Comparison of ENCODE assay signal across 8 cellular contexts in the genomic region with DNA sequence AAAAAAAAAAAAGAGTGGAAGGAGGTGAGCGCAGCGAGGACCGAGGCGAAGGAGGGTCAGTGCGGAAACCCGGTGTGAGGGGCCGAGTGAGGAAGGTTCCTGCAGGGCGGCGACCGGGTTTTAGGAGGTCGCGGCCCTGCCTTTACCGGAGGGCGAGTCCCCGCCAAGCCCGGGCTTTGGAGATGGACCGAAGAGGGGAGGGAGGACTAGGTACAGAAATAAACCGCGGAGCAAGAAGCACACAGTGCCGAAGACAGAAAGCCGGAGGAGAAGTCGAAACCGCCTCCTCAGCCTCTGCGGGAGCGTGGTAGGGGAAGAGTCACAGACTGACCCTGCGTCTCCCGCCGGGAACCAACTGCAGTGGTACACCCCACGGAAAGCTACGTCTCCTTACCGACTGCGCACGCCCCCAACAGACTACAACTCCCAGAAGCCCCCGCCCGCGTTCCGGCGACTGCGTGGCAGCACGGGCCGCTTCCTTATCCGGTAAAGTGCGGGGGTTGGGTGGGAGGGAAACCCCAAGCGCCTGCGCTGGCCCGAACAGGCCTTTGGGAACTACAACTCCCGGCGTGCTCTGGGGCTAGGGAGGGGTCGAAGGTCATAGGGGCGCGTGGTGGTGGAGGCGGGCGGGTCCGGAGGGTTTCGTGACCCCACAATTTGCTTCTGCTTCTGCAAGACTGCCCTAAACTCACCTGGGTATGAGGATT. TPM values are rescaled to one million over a fixed set of nuclear protein-coding genes. Genes with fewer than 3 reads are reported as not detected.
DNase-seq lines count a peak whose midpoint lies in the region; ATAC-seq and TF ChIP-seq lines count a peak whose summit lies in the region.

A gene (minus strand): TSS at position 365 of the 707 bp plus-strand sequence. CDS start 380 bp downstream, outside the sequence.

- H3K36me3 ChIP-seq in WERI-Rb-1 (peaks cover 29% of the 10 kb centered on the region), mammary epithelial cell (ENCODE audit: insufficient read depth, low read length) (peaks cover 9% of the 10 kb centered on the region)

- H3K4me1 ChIP-seq in mammary epithelial cell (ENCODE audit: insufficient read depth, low read length): peaks cover 13% of the 10 kb centered on the region

- dilution Hi-C loops in mammary epithelial cell (cut with HindIII; ENCODE audit: low sequenced_read_pairs): no loop called here

- H3K9me3 ChIP-seq in WERI-Rb-1 (ENCODE audit: severe bottlenecking) (peaks cover 3% of the 10 kb centered on the region), mammary epithelial cell (replicated peaks; ENCODE audit: insufficient read depth, low read length) (no peaks in the 10 kb centered on the region)

- H3K4me3 ChIP-seq in WERI-Rb-1 (ENCODE audit: low read depth, low read length) (peak within 1 kb of the TSS; percentile 63), mammary epithelial cell (replicated peaks in 1 of 3; ENCODE audit: insufficient read depth in 1 of 3, low read depth in 2 of 3, low read length in 3 of 3) (peak within 1 kb of the TSS; percentile 80 to 90 (median 88)), skin epidermis (peak within 1 kb of the TSS; percentile 67 to 84 (median 80))

- H3K27ac ChIP-seq in WERI-Rb-1 (peak within 1 kb of the TSS; percentile 86), mammary epithelial cell (ENCODE audit: insufficient read depth, low read depth, low read length) (peak within 1 kb of the TSS; percentile 77), skin epidermis (peak within 1 kb of the TSS; percentile 52 to 92 (median 80))

- peak; percentile 98 for ATAC-seq in GM18909 (IDR thresholded peaks at IDR 0.05; ENCODE audit: poor library complexity, unreplicated experiment)
- peak; percentile 98 for ATAC-seq in HG03159 (IDR thresholded peaks at IDR 0.05; ENCODE audit: unreplicated experiment)

- peak within 1 kb of the TSS; percentile 82 for H3K9ac ChIP-seq in mammary epithelial cell (ENCODE audit: insufficient read depth, low read length)

- H2AFZ ChIP-seq in mammary epithelial cell (ENCODE audit: low read depth, low read length): peak within 1 kb of the TSS; percentile 91

- DNase-seq in AG08395 (ENCODE audit: low spot score): peak; percentile 98
- DNase-seq in NCI-H2227 (lab: John Stamatoyannopoulos, UW; ENCODE audit: unreplicated experiment): peak; percentile 94
- DNase-seq in WERI-Rb-1: peak; percentile 98
- peak; percentile 96 for DNase-seq in mammary epithelial cell
- DNase-seq in iPS-NIHi11 (ENCODE audit: low spot score): peak; percentile 94

- no TSS peak for BruUV-seq in mammary epithelial cell (replicated peaks; lab: Mats Ljungman, UMichigan)

- in situ Hi-C loops in mammary epithelial cell (cut with MboI; ENCODE audit: low sequenced_read_pairs in 2 of 2): no loop called here

- no peaks in the 10 kb centered on the region for H4K20me1 ChIP-seq in mammary epithelial cell (ENCODE audit: insufficient read depth, low read length)

- peak within 1 kb of the TSS; percentile 87 for H3K4me2 ChIP-seq in mammary epithelial cell (ENCODE audit: insufficient read depth, low read depth, low read length)

- H3K27me3 ChIP-seq in WERI-Rb-1 (ENCODE audit: insufficient read depth, low read depth, severe bottlenecking): no peaks in the 10 kb centered on the region
- no peaks in the 10 kb centered on the region for H3K27me3 ChIP-seq in mammary epithelial cell (ENCODE audit: insufficient read depth, low read length)

- H3K79me2 ChIP-seq in mammary epithelial cell (ENCODE audit: insufficient read depth, low read length): peaks cover 42% of the 10 kb centered on the region

- 1% methylated on average over 12 of the region's 55 CpGs for WGBS in mammary epithelial cell (ENCODE audit: low coverage, missing lambda C conversion rate)

- CTCF ChIA-PET in mammary epithelial cell (lab: Charles Lee; ENCODE audit: low non-redundant PET): no interaction called here

- intact Hi-C loops in mammary epithelial cell (cut with micrococcal nuclease): loop anchor here (1.0 to 5.0 kb wide), 3 partner anchors 37 to 358 kb away; a partner anchor contains a TSS

- no peak for TF ChIP-seq CTCF in WERI-Rb-1 (IDR thresholded peaks at IDR 0.05; ENCODE audit: low read depth, low read length)
- no peak for TF ChIP-seq CTCF in mammary epithelial cell (conservative IDR thresholded peaks at IDR 0.05 in 1 of 2, IDR thresholded peaks at IDR 0.05 in 1 of 2; ENCODE audit: extremely low read depth in 1 of 2, insufficient read depth in 1 of 2, low read depth in 1 of 2, low read length in 2 of 2)

RNA-seq across cellular contexts. Expression of the gene that starts here (rescaled TPM):
- 10 to 100 TPM; 15.8 to 20.9 TPM for total RNA-seq in mammary epithelial cell
- 12.1 TPM for polyA plus RNA-seq in mammary epithelial cell
- polyA minus RNA-seq in mammary epithelial cell: 52.7 TPM

Comparison
In these comparisons a context has a peak if more than half of its experiments do, and no peak if none do; other contexts are left out.
1. Peak in every context shown above with its lines: DNase-seq, ATAC-seq, H3K4me3 ChIP-seq and H3K27ac ChIP-seq.